1 cellular context compared by ENCODE assay signal in the genomic region with DNA sequence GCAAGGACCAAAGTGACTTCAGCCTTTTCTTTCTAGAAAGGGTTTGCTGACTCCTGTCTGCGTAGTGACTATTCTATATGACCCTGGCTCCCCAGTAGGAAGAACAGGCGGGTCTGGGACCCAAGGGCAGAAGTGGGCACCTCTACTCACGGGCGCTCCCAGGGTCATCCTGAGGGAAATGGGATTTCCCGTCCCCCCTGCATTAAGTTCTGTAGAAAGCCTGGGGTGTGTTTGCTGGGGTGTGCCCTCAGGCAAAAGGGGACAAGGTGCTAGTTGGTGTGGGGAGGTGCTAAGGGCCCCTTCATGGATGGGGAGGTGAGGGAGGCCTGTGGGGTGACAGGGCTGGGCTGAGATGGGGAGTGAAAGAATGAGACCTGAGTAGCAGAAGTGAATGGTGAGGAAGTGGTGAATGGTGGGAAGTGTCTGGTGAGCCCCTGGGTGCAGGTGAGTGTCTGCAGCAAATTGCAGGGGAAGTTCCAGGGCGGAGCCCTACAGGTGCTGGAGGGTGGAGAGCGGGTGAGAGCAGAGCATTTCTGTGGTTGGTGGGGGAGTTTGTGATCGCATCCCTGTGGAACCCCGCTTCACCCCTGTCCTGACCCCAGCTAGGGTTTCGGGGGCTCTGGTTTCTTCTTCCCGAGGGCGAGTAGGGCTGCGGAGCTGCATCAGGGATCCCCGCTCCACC.
TF ChIP-seq lines count a peak whose summit lies in the region.

No MANE protein-coding gene starts in this region.

TF ChIP-seq in IMR-90, 13 proteins besides CTCF, POLR2A, EP300 and RAD21:
- TF ChIP-seq MXI1 (IDR thresholded peaks at IDR 0.05; ENCODE audit: borderline replicate concordance, low read depth, low read length) (no peak), FOS (IDR thresholded peaks at IDR 0.05; ENCODE audit: low read depth, low read length) (no peak), MAFK (IDR thresholded peaks at IDR 0.05; ENCODE audit: low read depth, low read length) (no peak), RCOR1 (IDR thresholded peaks at IDR 0.05; ENCODE audit: insufficient replicate concordance, low read length) (no peak), BHLHE40 (IDR thresholded peaks at IDR 0.05; ENCODE audit: low read depth, low read length) (no peak), CHD1 (IDR thresholded peaks at IDR 0.05; ENCODE audit: low read depth, low read length) (no peak), RFX5 (IDR thresholded peaks at IDR 0.05; ENCODE audit: low read depth, low read length) (no peak), MAZ (IDR thresholded peaks at IDR 0.05; ENCODE audit: borderline replicate concordance, low read depth, low read length) (no peak), CEBPB (IDR thresholded peaks at IDR 0.05; ENCODE audit: low read depth, low read length) (no peak), NFE2L2 (IDR thresholded peaks at IDR 0.05; ENCODE audit: low read depth, low read length) (no peak)
- TF ChIP-seq, protein P1, sequence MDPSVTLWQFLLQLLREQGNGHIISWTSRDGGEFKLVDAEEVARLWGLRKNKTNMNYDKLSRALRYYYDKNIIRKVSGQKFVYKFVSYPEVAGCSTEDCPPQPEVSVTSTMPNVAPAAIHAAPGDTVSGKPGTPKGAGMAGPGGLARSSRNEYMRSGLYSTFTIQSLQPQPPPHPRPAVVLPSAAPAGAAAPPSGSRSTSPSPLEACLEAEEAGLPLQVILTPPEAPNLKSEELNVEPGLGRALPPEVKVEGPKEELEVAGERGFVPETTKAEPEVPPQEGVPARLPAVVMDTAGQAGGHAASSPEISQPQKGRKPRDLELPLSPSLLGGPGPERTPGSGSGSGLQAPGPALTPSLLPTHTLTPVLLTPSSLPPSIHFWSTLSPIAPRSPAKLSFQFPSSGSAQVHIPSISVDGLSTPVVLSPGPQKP (IDR thresholded peaks at IDR 0.05; ENCODE audit: borderline replicate concordance, low read depth, low read length), result no peak
- TF ChIP-seq, protein P2, sequence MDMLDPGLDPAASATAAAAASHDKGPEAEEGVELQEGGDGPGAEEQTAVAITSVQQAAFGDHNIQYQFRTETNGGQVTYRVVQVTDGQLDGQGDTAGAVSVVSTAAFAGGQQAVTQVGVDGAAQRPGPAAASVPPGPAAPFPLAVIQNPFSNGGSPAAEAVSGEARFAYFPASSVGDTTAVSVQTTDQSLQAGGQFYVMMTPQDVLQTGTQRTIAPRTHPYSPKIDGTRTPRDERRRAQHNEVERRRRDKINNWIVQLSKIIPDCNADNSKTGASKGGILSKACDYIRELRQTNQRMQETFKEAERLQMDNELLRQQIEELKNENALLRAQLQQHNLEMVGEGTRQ (IDR thresholded peaks at IDR 0.05; ENCODE audit: low read depth, low read length), result no peak
